Comparison of ENCODE assay signal across 8 cellular contexts in the genomic region with DNA sequence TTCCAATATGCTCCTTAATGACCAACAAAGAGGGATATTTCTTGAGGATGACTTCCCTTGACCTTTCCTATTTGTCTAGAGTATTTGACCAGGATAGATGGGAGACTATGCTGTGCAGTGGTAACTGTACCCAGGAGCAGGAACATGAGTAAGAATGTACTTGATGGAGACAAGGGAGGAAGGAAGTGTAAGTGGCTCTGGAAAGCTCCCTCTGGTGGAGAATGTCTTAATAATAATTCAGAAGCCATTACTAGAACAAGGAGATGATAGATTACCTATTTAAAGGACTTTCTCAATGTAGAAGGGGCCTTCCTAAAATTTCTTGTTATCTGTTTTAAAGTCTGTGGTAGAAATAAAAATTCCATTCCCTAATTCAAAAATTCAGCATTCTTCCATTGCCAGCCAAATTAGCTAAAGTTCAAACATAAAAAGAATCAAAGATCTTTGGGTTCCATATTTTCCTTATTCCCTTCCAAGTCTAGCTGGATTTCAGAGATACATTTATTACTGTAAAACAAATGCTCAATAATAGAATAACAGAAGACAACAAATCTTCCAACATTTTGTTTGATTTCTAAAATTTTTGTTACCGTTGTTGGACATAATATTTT.
A peak's percentile ranks its signal among the peaks of the same experiment; 100 is the strongest.
DNase-seq lines count a peak whose midpoint lies in the region; ATAC-seq and TF ChIP-seq lines count a peak whose summit lies in the region.

No MANE protein-coding gene starts in this region.

- H3K27ac ChIP-seq in left ventricle myocardium inferior (replicated peaks) (no peak overlapping the region), tibial nerve (no peak overlapping the region)

- no peaks in the 10 kb centered on the region for H3K36me3 Mint-ChIP-seq in activated naive CD4-positive, alpha-beta T cell treated with anti-CD3 and anti-CD28 coated beads, Interleukin-2, amount 50 U/mL, for 72 hours
- H3K36me3 Mint-ChIP-seq in T-helper 2 cell treated with Interferon-gamma antibody and Interleukin-4, amounts not matched to agents 5 μg/mL and 100 μg/mL, for 36 hours (ENCODE audit: low read depth) = no peaks in the 10 kb centered on the region

- peak; percentile 55 for TF ChIP-seq RAD21 in Ishikawa (IDR thresholded peaks at IDR 0.05; ENCODE audit: low read depth)

- WGBS in tibial nerve, 2 donors = 90 to 94% methylated on average over 1 of the region's 1 CpG

- DNase-seq in GM10266 (ENCODE audit: extremely low spot score) = peak; percentile 21
- peak; percentile 74 for DNase-seq in SKM-1 treated with dmso at 0.1 percent for 144 hours (lab: John Stamatoyannopoulos, UW; ENCODE audit: unreplicated experiment)
- DNase-seq in left ventricle myocardium inferior = no peak
- peak in 1 of 2 donors; percentile 10 for DNase-seq in tibial nerve (ENCODE audit: low spot score in 2 of 2)
- no peak for DNase-seq in activated naive CD4-positive, alpha-beta T cell treated with anti-CD3 and anti-CD28 coated beads, Interleukin-2, amount 50 U/mL, for 72 hours (ENCODE audit: low spot score in 2 of 2)
- no peak for DNase-seq in T-helper 2 cell treated with Interferon-gamma antibody and Interleukin-4, amounts not matched to agents 5 μg/mL and 100 μg/mL, for 36 hours (ENCODE audit: low spot score)

- TF ChIP-seq CTCF in GM10266 (IDR thresholded peaks at IDR 0.05; ENCODE audit: control insufficient read depth, insufficient read depth, low read depth, missing control alignments) (peak; percentile 51), left ventricle myocardium inferior (IDR thresholded peaks at IDR 0.05; ENCODE audit: borderline replicate concordance) (peak; percentile 69), tibial nerve (IDR thresholded peaks at IDR 0.05) (peak in 4 of 5 experiments; percentile 21 to 46 (median 33))

- no peaks in the 10 kb centered on the region for H3K27me3 ChIP-seq in left ventricle myocardium inferior (ENCODE audit: low read depth)
- H3K27me3 ChIP-seq in tibial nerve = no peaks in the 10 kb centered on the region

- no peak overlapping the region for H3K27ac Mint-ChIP-seq in activated naive CD4-positive, alpha-beta T cell treated with anti-CD3 and anti-CD28 coated beads, Interleukin-2, amount 50 U/mL, for 72 hours
- H3K27ac Mint-ChIP-seq in T-helper 2 cell treated with Interferon-gamma antibody and Interleukin-4, amounts not matched to agents 5 μg/mL and 100 μg/mL, for 36 hours = no peak overlapping the region

- peaks cover under 1 to 3% of the 10 kb centered on the region in 2 donors for H3K9me3 Mint-ChIP-seq in activated naive CD4-positive, alpha-beta T cell treated with anti-CD3 and anti-CD28 coated beads, Interleukin-2, amount 50 U/mL, for 72 hours
- H3K9me3 Mint-ChIP-seq in T-helper 2 cell treated with Interferon-gamma antibody and Interleukin-4, amounts not matched to agents 5 μg/mL and 100 μg/mL, for 36 hours = no peaks in the 10 kb centered on the region

- ATAC-seq in GM21717 (IDR thresholded peaks at IDR 0.05; ENCODE audit: unreplicated experiment) = peak; percentile 94
- ATAC-seq in activated naive CD4-positive, alpha-beta T cell treated with anti-CD3 and anti-CD28 coated beads, Interleukin-2, amount 50 U/mL, for 72 hours = no peak

- H3K27me3 Mint-ChIP-seq in T-helper 2 cell treated with Interferon-gamma antibody and Interleukin-4, amounts not matched to agents 5 μg/mL and 100 μg/mL, for 36 hours (ENCODE audit: low read depth) = no peaks in the 10 kb centered on the region

- H3K4me1 ChIP-seq in left ventricle myocardium inferior (no peaks in the 10 kb centered on the region), tibial nerve (no peaks in the 10 kb centered on the region)

- H3K4me1 Mint-ChIP-seq in T-helper 2 cell treated with Interferon-gamma antibody and Interleukin-4, amounts not matched to agents 5 μg/mL and 100 μg/mL, for 36 hours (ENCODE audit: low read depth) = no peaks in the 10 kb centered on the region

- TF ChIP-seq EP300 in Ishikawa (IDR thresholded peaks at IDR 0.05; ENCODE audit: borderline replicate concordance) (no peak), tibial nerve (IDR thresholded peaks at IDR 0.05) (no peak)

- H3K9me3 ChIP-seq in left ventricle myocardium inferior (replicated peaks) (no peaks in the 10 kb centered on the region), tibial nerve (no peaks in the 10 kb centered on the region)

- no peak overlapping the region for H3K4me3 ChIP-seq in left ventricle myocardium inferior
- no peak overlapping the region for H3K4me3 ChIP-seq in tibial nerve

- H3K4me3 Mint-ChIP-seq in T-helper 2 cell treated with Interferon-gamma antibody and Interleukin-4, amounts not matched to agents 5 μg/mL and 100 μg/mL, for 36 hours = no peak overlapping the region

- intact Hi-C loops in left ventricle myocardium inferior (cut with micrococcal nuclease) = no loop called here

- TF ChIP-seq POLR2A in tibial nerve (IDR thresholded peaks at IDR 0.05) = no peak

- H3K36me3 ChIP-seq in left ventricle myocardium inferior = no peaks in the 10 kb centered on the region
- no peaks in the 10 kb centered on the region for H3K36me3 ChIP-seq in tibial nerve

TF ChIP-seq in Ishikawa, 13 proteins besides CTCF, POLR2A, EP300 and RAD21:
- TF ChIP-seq TAF1 (IDR thresholded peaks at IDR 0.05; ENCODE audit: low read depth) = no peak
- no peak for TF ChIP-seq NFIC (IDR thresholded peaks at IDR 0.05)
- TF ChIP-seq, protein P1, sequence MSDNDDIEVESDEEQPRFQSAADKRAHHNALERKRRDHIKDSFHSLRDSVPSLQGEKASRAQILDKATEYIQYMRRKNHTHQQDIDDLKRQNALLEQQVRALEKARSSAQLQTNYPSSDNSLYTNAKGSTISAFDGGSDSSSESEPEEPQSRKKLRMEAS (IDR thresholded peaks at IDR 0.05) = no peak
- no peak for TF ChIP-seq YY1 (IDR thresholded peaks at IDR 0.05; ENCODE audit: low read depth)
- TF ChIP-seq, protein P2, sequence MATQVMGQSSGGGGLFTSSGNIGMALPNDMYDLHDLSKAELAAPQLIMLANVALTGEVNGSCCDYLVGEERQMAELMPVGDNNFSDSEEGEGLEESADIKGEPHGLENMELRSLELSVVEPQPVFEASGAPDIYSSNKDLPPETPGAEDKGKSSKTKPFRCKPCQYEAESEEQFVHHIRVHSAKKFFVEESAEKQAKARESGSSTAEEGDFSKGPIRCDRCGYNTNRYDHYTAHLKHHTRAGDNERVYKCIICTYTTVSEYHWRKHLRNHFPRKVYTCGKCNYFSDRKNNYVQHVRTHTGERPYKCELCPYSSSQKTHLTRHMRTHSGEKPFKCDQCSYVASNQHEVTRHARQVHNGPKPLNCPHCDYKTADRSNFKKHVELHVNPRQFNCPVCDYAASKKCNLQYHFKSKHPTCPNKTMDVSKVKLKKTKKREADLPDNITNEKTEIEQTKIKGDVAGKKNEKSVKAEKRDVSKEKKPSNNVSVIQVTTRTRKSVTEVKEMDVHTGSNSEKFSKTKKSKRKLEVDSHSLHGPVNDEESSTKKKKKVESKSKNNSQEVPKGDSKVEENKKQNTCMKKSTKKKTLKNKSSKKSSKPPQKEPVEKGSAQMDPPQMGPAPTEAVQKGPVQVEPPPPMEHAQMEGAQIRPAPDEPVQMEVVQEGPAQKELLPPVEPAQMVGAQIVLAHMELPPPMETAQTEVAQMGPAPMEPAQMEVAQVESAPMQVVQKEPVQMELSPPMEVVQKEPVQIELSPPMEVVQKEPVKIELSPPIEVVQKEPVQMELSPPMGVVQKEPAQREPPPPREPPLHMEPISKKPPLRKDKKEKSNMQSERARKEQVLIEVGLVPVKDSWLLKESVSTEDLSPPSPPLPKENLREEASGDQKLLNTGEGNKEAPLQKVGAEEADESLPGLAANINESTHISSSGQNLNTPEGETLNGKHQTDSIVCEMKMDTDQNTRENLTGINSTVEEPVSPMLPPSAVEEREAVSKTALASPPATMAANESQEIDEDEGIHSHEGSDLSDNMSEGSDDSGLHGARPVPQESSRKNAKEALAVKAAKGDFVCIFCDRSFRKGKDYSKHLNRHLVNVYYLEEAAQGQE (IDR thresholded peaks at IDR 0.05; ENCODE audit: low read depth) = no peak
- no peak for TF ChIP-seq TCF12 (IDR thresholded peaks at IDR 0.05; ENCODE audit: low read depth)
- TF ChIP-seq FOXM1 (IDR thresholded peaks at IDR 0.05; ENCODE audit: borderline replicate concordance, low read depth) = no peak
- TF ChIP-seq EGR1 (IDR thresholded peaks at IDR 0.05) = no peak
- TF ChIP-seq, protein P3, sequence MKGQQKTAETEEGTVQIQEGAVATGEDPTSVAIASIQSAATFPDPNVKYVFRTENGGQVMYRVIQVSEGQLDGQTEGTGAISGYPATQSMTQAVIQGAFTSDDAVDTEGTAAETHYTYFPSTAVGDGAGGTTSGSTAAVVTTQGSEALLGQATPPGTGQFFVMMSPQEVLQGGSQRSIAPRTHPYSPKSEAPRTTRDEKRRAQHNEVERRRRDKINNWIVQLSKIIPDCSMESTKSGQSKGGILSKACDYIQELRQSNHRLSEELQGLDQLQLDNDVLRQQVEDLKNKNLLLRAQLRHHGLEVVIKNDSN (IDR thresholded peaks at IDR 0.05) = no peak
- TF ChIP-seq CREB1 (IDR thresholded peaks at IDR 0.05; ENCODE audit: low read depth) = no peak
- TF ChIP-seq CEBPB (IDR thresholded peaks at IDR 0.05) = no peak
- TF ChIP-seq TEAD4 (IDR thresholded peaks at IDR 0.05) = no peak
- no peak for TF ChIP-seq ZBTB7A (IDR thresholded peaks at IDR 0.05; ENCODE audit: low read depth)

Comparison
In these comparisons a context has a peak if more than half of its experiments do, and no peak if none do; other contexts are left out.
1. DNase-seq: peak in GM10266 (single experiment) and SKM-1 treated with dmso at 0.1 percent for 144 hours (single experiment); none in left ventricle myocardium inferior (single experiment), activated naive CD4-positive, alpha-beta T cell treated with anti-CD3 and anti-CD28 coated beads, Interleukin-2, amount 50 U/mL, for 72 hours (0 of 2) and T-helper 2 cell treated with Interferon-gamma antibody and Interleukin-4, amounts not matched to agents 5 μg/mL and 100 μg/mL, for 36 hours (single experiment).
2. Peak in every context shown above with its lines, with median percentiles within 50 percentile points of each other: CTCF ChIP-seq.